ENCODE assay signal across 11 cellular contexts in the genomic region with DNA sequence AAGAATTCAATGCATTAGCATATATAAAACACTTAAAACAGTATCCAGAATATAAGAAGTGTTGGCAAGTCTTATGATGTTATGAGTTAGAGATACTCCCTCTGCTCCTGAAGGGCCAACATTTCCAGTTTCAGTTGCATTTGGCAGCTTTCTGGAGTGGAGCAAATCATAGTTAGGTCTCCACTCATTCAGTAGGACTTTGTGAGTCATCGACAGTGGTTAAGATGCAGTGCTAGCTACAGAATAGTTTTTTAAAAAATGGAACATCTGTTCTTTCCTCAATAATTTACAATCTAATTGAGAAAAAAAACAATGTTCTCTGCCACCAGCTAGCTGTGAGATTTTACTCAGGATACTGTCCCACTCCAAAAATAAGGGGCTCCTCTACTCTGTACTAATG.
DNase-seq lines count a peak whose midpoint lies in the region; ATAC-seq and TF ChIP-seq lines count a peak whose summit lies in the region.
"Had no signal": no experiment of that assay in that cellular context is flagged by ENCODE, and none has a peak within 500 bp of the region (broad histone marks: within the 10 kb centered on the region; RNA-seq: fewer than 3 reads in every experiment).

No MANE protein-coding gene starts in this region.

- H3K4me3 ChIP-seq in cardiac fibroblast (replicated peaks in 1 of 2; ENCODE audit: low read depth in 2 of 2, low read length in 2 of 2) (no peak overlapping the region), A673 (ENCODE audit: low read depth, low read length, poor library complexity, severe bottlenecking) (no peak overlapping the region)
- H3K4me3 ChIP-seq: suprapubic skin had no signal

- peaks cover 0 to 2% (median 0%) of the 10 kb centered on the region in 6 donors for H3K9me3 Mint-ChIP-seq in immature natural killer cell

- no peaks in the 10 kb centered on the region for H3K36me3 Mint-ChIP-seq in immature natural killer cell

- H3K27me3 ChIP-seq in A673 (replicated peaks; ENCODE audit: insufficient read depth, low read depth, low read length, poor library complexity) = peaks cover 5% of the 10 kb centered on the region
- H3K27me3 ChIP-seq: suprapubic skin had no signal

- intact Hi-C loops in A673 (cut with micrococcal nuclease; ENCODE audit: unreplicated experiment) = no loop called here

- TF ChIP-seq CTCF in cardiac fibroblast (IDR thresholded peaks at IDR 0.05; ENCODE audit: low read depth, low read length) (no peak), omental fat pad (IDR thresholded peaks at IDR 0.05) (no peak), A673 (conservative IDR thresholded peaks at IDR 0.05; ENCODE audit: low read depth, low read length) (no peak)

- BruUV-seq in A673 (replicated peaks; lab: Mats Ljungman, UMichigan) = no TSS peak

- H3K4me3 Mint-ChIP-seq in immature natural killer cell = no peak overlapping the region

- H3K4me1 ChIP-seq in A673 (ENCODE audit: insufficient read depth, low read length, poor library complexity, severe bottlenecking) = no peaks in the 10 kb centered on the region
- H3K4me1 ChIP-seq: suprapubic skin had no signal

- H3K4me1 Mint-ChIP-seq in immature natural killer cell = no peaks in the 10 kb centered on the region

- no peaks in the 10 kb centered on the region for H3K36me3 ChIP-seq in A673 (ENCODE audit: insufficient read depth, low read length, poor library complexity, severe bottlenecking)
- H3K36me3 ChIP-seq: suprapubic skin had no signal

- CTCF ChIA-PET in A673 (lab: Charles Lee) = no interaction called here

- no peak overlapping the region for H3K27ac ChIP-seq in A673 (ENCODE audit: low read depth, low read length, poor library complexity, severe bottlenecking)
- H3K27ac ChIP-seq: suprapubic skin had no signal

- POLR2A ChIA-PET in A673 (lab: Charles Lee; ENCODE audit: low non-redundant PET) = no interaction called here

- DNase-seq in EL (peak; percentile 76), M059J (ENCODE audit: low read depth) (peak; percentile 85), cardiac fibroblast (ENCODE audit: low read depth in 2 of 2) (peak; percentile 71 to 84), omental fat pad (ENCODE audit: low spot score) (no peak), immature natural killer cell (no peak), A673 (ENCODE audit: low spot score) (no peak), NK-92 (lab: John Stamatoyannopoulos, UW; ENCODE audit: unreplicated experiment) (no peak)
- DNase-seq: NCI-H2029 had no signal

- ATAC-seq in omental fat pad (ENCODE audit: low FRiP score) = peak; percentile 48
- ATAC-seq: esophagus mucosa, HCT116 had no signal

- H3K9me3 ChIP-seq in A673 (ENCODE audit: low read depth, low read length, poor library complexity, severe bottlenecking) = no peaks in the 10 kb centered on the region
- H3K9me3 ChIP-seq: suprapubic skin had no signal

- no peak overlapping the region for H3K27ac Mint-ChIP-seq in immature natural killer cell

- peaks cover 0 to 4% (median 4%) of the 10 kb centered on the region in 3 donors for H3K27me3 Mint-ChIP-seq in immature natural killer cell (ENCODE audit: low read depth in 3 of 3)

Comparison
In these comparisons a context has a peak if more than half of its experiments do, and no peak if none do; other contexts are left out.
1. DNase-seq: peak in EL (single experiment), M059J (single experiment) and cardiac fibroblast (2 of 2); none in omental fat pad (single experiment), immature natural killer cell (0 of 3), A673 (single experiment) and NK-92 (single experiment).